9 cellular contexts compared by ENCODE assay signal in the genomic region with DNA sequence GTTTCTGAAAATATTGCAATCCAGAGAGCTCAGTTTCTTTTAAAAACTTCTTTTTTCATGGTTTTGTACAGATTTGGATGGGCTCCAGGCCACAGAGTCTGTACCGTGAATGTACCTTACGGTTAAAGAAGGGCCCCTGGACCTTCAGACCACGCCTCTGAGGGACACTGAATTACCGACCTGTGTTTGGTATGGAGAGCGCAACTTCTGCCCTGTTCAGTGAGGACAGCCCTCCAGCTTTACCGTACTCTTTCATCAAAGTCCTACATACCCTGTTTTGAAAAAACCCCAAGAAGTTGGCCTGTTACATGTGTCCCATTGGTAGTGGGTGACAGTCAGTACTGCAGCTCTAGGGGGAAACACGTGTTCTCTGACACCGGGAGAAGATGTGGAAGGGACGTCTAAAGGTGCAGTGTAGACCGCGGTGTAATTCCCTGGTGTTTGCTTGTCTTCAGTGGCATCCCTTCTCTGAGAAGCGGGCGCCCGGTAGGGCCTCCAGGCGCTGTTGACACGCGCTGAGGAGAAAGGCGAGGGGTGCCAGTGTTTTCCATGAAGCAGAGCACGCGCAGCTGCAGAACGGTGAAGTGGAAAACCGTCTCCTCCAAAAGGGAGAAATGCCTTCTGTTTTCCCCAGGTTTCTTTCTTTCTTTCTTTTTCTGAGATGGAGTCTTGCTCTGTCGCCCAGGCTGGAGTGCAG. TPM values are rescaled to one million over a fixed set of nuclear protein-coding genes. Genes with fewer than 3 reads are reported as not detected.
A peak's percentile ranks its signal among the peaks of the same experiment; 100 is the strongest.
DNase-seq lines count a peak whose midpoint lies in the region; ATAC-seq and TF ChIP-seq lines count a peak whose summit lies in the region.
"Had no signal": no experiment of that assay in that cellular context is flagged by ENCODE, and none has a peak within 500 bp of the region (broad histone marks: within the 10 kb centered on the region; RNA-seq: fewer than 3 reads in every experiment).

No MANE protein-coding gene starts in this region.

- H3K9me3 ChIP-seq in left ventricle myocardium inferior (replicated peaks) = no peaks in the 10 kb centered on the region
- H3K9me3 ChIP-seq in thoracic aorta = no peaks in the 10 kb centered on the region

- peak; percentile 48 for DNase-seq in activated CD4-positive, alpha-beta T cell treated with anti-CD3 and anti-CD28 coated beads for 36 hours
- DNase-seq in activated CD4-positive, alpha-beta T cell treated with anti-CD3 and anti-CD28 coated beads for 48 hours = no peak
- DNase-seq in WTC11 (ENCODE audit: low spot score) (no peak), left ventricle myocardium inferior (no peak), thoracic aorta (ENCODE audit: low spot score) (no peak), NCI-H1436 (lab: John Stamatoyannopoulos, UW) (no peak), kidney tubule cell (ENCODE audit: low spot score) (no peak)
- DNase-seq in effector CD8-positive, alpha-beta T cell (lab: John Stamatoyannopoulos, UW) = no peak
- DNase-seq: NCI-H187 had no signal

- ATAC-seq in activated CD4-positive, alpha-beta T cell treated with anti-CD3 and anti-CD28 coated beads for 36 hours = peak; percentile 0
- ATAC-seq in WTC11 (no peak), thoracic aorta (ENCODE audit: insufficient number of reproducible peaks, low FRiP score, low read depth) (peak; percentile 5)

- peaks cover 93% of the 10 kb centered on the region for H3K4me1 Mint-ChIP-seq in activated CD4-positive, alpha-beta T cell treated with anti-CD3 and anti-CD28 coated beads for 36 hours
- peaks cover 78% of the 10 kb centered on the region for H3K4me1 Mint-ChIP-seq in WTC11

- no peak overlapping the region for H3K4me3 ChIP-seq in left ventricle myocardium inferior
- peak overlapping the region; percentile 20 for H3K4me3 ChIP-seq in thoracic aorta

- H3K9me3 Mint-ChIP-seq in activated CD4-positive, alpha-beta T cell treated with anti-CD3 and anti-CD28 coated beads for 36 hours (ENCODE audit: low read depth) = no peaks in the 10 kb centered on the region
- H3K9me3 Mint-ChIP-seq in WTC11 = no peaks in the 10 kb centered on the region

- no peaks in the 10 kb centered on the region for H3K27me3 Mint-ChIP-seq in activated CD4-positive, alpha-beta T cell treated with anti-CD3 and anti-CD28 coated beads for 36 hours
- no peaks in the 10 kb centered on the region for H3K27me3 Mint-ChIP-seq in WTC11 (ENCODE audit: low read depth)

- peak overlapping the region; percentile 88 for H3K4me3 Mint-ChIP-seq in activated CD4-positive, alpha-beta T cell treated with anti-CD3 and anti-CD28 coated beads for 36 hours
- H3K4me3 Mint-ChIP-seq in WTC11 = no peak overlapping the region

- peaks cover 58% of the 10 kb centered on the region for H3K36me3 Mint-ChIP-seq in activated CD4-positive, alpha-beta T cell treated with anti-CD3 and anti-CD28 coated beads for 36 hours (ENCODE audit: low read depth)
- peaks cover 2% of the 10 kb centered on the region for H3K36me3 Mint-ChIP-seq in WTC11

- H3K27ac Mint-ChIP-seq in activated CD4-positive, alpha-beta T cell treated with anti-CD3 and anti-CD28 coated beads for 36 hours = peak overlapping the region; percentile 98
- H3K27ac Mint-ChIP-seq in WTC11 = peak overlapping the region; percentile 96

- H3K36me3 ChIP-seq in left ventricle myocardium inferior = peaks cover 9% of the 10 kb centered on the region
- no peaks in the 10 kb centered on the region for H3K36me3 ChIP-seq in thoracic aorta

- POLR2A ChIA-PET in activated CD4-positive, alpha-beta T cell treated with anti-CD3 and anti-CD28 coated beads for 36 hours (lab: Charles Lee) = interaction anchor here (1.2 to 4.1 kb wide), 5 partner anchors 19 to 37 kb away, joined by 4 to 64 read pairs (median 5); partner anchors contain the start of gene SOCS3
- POLR2A ChIA-PET in WTC11 (lab: Charles Lee) = interaction anchor here (0.6 to 0.8 kb wide), 2 partner anchors 13 to 15 kb away, joined by 4 read pairs; no protein-coding TSS in a partner anchor

- intact Hi-C loops in activated CD4-positive, alpha-beta T cell treated with anti-CD3 and anti-CD28 coated beads for 36 hours (cut with DNase I, micrococcal nuclease) = loop anchor here (1.0 to 5.0 kb wide), 6 partner anchors 28 to 393 kb away; no protein-coding TSS in a partner anchor
- intact Hi-C loops in left ventricle myocardium inferior (cut with micrococcal nuclease) = no loop called here

- CTCF ChIA-PET in activated CD4-positive, alpha-beta T cell treated with anti-CD3 and anti-CD28 coated beads for 36 hours (lab: Charles Lee) = interaction anchor here (0.8 to 1.5 kb wide), 4 partner anchors 11 to 36 kb away, joined by 3 to 7 read pairs (median 6); no protein-coding TSS in a partner anchor
- CTCF ChIA-PET in WTC11 (lab: Charles Lee) = interaction anchor here (0.7 to 1.9 kb wide), 2 partner anchors 24 to 68 kb away, joined by 3 to 7 read pairs; no protein-coding TSS in a partner anchor

- H3K27ac ChIP-seq in left ventricle myocardium inferior (replicated peaks) = peak overlapping the region; percentile 74
- peak overlapping the region; percentile 76 to 89 for H3K27ac ChIP-seq in thoracic aorta

- TF ChIP-seq CTCF in WTC11 (IDR thresholded peaks at IDR 0.05) (no peak), left ventricle myocardium inferior (IDR thresholded peaks at IDR 0.05; ENCODE audit: borderline replicate concordance) (no peak), thoracic aorta (IDR thresholded peaks at IDR 0.05) (no peak)

- H3K4me1 ChIP-seq in left ventricle myocardium inferior (peaks cover 100% of the 10 kb centered on the region), thoracic aorta (ENCODE audit: control insufficient read depth in 1 of 2, low read depth in 2 of 2) (peaks cover 43 to 89% of the 10 kb centered on the region in 2 donors)

- H3K27me3 ChIP-seq in left ventricle myocardium inferior (ENCODE audit: low read depth) (no peaks in the 10 kb centered on the region), thoracic aorta (replicated peaks; ENCODE audit: insufficient read depth) (no peaks in the 10 kb centered on the region)

TF ChIP-seq in WTC11, 78 proteins besides CTCF, POLR2A, EP300 and RAD21:
- TF ChIP-seq SMAD4 (CRISPR knock-in tag; IDR thresholded peaks at IDR 0.05) (no peak), ELF4 (CRISPR knock-in tag; IDR thresholded peaks at IDR 0.05; ENCODE audit: low read depth) (no peak), NR3C1 (CRISPR knock-in tag; conservative IDR thresholded peaks at IDR 0.05; ENCODE audit: low read depth) (no peak), ETV6 (CRISPR knock-in tag; IDR thresholded peaks at IDR 0.05) (no peak)

RNA-seq across cellular contexts. Expression of gene PGS1, which starts 6.2 kb away (rescaled TPM):
- total RNA-seq in activated CD4-positive, alpha-beta T cell treated with anti-CD3 and anti-CD28 coated beads for 36 hours = 10 to 100 TPM; 73.3 to 75.0 TPM
- total RNA-seq in WTC11 (2021) = 45.4 to 51.4 TPM (median 47.0 TPM) in 3 replicates
- total RNA-seq in left ventricle myocardium inferior = 17.1 TPM
- 10 to 100 TPM; 52.0 to 98.4 TPM for total RNA-seq in thoracic aorta

RNA-seq across cellular contexts. Expression of gene SOCS3, which starts 24.8 kb away (rescaled TPM):
- 100 to 1,000 TPM; 150 to 162 TPM for total RNA-seq in activated CD4-positive, alpha-beta T cell treated with anti-CD3 and anti-CD28 coated beads for 36 hours
- total RNA-seq in WTC11 (2021) (23.8 to 24.6 TPM (median 24.2 TPM) in 3 replicates), left ventricle myocardium inferior (9.5 TPM), thoracic aorta (100 to 1,000 TPM; 313 to 361 TPM)
